7 cellular contexts compared by ENCODE assay signal in the genomic region with DNA sequence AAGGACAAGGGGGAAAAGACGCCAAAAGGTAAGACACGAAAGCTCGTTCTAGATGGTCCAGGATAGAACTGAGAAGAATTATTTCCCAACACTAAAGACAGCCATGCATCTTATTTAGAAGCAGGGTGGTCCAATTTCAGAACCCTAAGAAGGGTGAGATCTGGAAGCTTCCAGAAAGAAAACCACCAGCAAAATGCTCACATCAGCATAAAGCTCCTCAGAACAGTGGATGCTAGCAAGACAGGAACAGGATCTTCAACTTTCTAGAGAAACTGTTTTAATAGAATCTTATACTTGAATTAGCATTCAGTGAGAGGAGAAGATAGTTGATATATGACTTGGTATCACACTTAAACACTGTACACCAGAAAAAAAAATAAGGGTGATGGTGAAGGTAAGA.
"Had no signal": no experiment of that assay in that cellular context is flagged by ENCODE, and none has a peak within 500 bp of the region (broad histone marks: within the 10 kb centered on the region; RNA-seq: fewer than 3 reads in every experiment).

No MANE protein-coding gene starts in this region.

- H3K27ac Mint-ChIP-seq: GM23338, H9 had no signal

- H3K9ac ChIP-seq: KMS-11 had no signal

- H3K27ac ChIP-seq: KMS-11 had no signal

- DNase-seq: H9, HCEC 1CT, KBM-7 had no signal

- ATAC-seq: GM23338 had no signal

- H3K4me3 Mint-ChIP-seq: GM23338, H9 had no signal

- H2AFZ ChIP-seq: GM23338 had no signal

- H3K4me3 ChIP-seq: GM23338 had no signal

- FAIRE-seq: H1, H54 had no signal

- H3K4me2 ChIP-seq: GM23338, KMS-11 had no signal
